Comparison of ENCODE assay signal across 1 cellular context in genomic region chr5:156693113-156693512, GRCh38.
TF ChIP-seq lines count a peak whose summit lies in the region.

No MANE protein-coding gene starts in this region.

TF ChIP-seq in GM23338, 12 proteins besides CTCF, POLR2A, EP300 and RAD21 (continued from another document):
- no peak for TF ChIP-seq ZNF462 (CRISPR knock-in tag; IDR thresholded peaks at IDR 0.05)
- no peak for TF ChIP-seq CREB1 (CRISPR knock-in tag; IDR thresholded peaks at IDR 0.05; ENCODE audit: low read depth)
- TF ChIP-seq, protein P1, sequence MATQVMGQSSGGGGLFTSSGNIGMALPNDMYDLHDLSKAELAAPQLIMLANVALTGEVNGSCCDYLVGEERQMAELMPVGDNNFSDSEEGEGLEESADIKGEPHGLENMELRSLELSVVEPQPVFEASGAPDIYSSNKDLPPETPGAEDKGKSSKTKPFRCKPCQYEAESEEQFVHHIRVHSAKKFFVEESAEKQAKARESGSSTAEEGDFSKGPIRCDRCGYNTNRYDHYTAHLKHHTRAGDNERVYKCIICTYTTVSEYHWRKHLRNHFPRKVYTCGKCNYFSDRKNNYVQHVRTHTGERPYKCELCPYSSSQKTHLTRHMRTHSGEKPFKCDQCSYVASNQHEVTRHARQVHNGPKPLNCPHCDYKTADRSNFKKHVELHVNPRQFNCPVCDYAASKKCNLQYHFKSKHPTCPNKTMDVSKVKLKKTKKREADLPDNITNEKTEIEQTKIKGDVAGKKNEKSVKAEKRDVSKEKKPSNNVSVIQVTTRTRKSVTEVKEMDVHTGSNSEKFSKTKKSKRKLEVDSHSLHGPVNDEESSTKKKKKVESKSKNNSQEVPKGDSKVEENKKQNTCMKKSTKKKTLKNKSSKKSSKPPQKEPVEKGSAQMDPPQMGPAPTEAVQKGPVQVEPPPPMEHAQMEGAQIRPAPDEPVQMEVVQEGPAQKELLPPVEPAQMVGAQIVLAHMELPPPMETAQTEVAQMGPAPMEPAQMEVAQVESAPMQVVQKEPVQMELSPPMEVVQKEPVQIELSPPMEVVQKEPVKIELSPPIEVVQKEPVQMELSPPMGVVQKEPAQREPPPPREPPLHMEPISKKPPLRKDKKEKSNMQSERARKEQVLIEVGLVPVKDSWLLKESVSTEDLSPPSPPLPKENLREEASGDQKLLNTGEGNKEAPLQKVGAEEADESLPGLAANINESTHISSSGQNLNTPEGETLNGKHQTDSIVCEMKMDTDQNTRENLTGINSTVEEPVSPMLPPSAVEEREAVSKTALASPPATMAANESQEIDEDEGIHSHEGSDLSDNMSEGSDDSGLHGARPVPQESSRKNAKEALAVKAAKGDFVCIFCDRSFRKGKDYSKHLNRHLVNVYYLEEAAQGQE (IDR thresholded peaks at IDR 0.05; ENCODE audit: unreplicated experiment): no peak
- TF ChIP-seq POLR2AphosphoS5 (IDR thresholded peaks at IDR 0.05; ENCODE audit: low read depth): no peak
- TF ChIP-seq NANOG (IDR thresholded peaks at IDR 0.05; ENCODE audit: borderline replicate concordance): no peak
- TF ChIP-seq ZNF331 (CRISPR knock-in tag; IDR thresholded peaks at IDR 0.05; ENCODE audit: low read depth): no peak
- no peak for TF ChIP-seq STAT1 (IDR thresholded peaks at IDR 0.05; ENCODE audit: unreplicated experiment)
- no peak for TF ChIP-seq ETS1 (IDR thresholded peaks at IDR 0.05)
- TF ChIP-seq ZNF114 (CRISPR knock-in tag; IDR thresholded peaks at IDR 0.05): no peak
